1 cellular context compared by ENCODE assay signal in the genomic region with DNA sequence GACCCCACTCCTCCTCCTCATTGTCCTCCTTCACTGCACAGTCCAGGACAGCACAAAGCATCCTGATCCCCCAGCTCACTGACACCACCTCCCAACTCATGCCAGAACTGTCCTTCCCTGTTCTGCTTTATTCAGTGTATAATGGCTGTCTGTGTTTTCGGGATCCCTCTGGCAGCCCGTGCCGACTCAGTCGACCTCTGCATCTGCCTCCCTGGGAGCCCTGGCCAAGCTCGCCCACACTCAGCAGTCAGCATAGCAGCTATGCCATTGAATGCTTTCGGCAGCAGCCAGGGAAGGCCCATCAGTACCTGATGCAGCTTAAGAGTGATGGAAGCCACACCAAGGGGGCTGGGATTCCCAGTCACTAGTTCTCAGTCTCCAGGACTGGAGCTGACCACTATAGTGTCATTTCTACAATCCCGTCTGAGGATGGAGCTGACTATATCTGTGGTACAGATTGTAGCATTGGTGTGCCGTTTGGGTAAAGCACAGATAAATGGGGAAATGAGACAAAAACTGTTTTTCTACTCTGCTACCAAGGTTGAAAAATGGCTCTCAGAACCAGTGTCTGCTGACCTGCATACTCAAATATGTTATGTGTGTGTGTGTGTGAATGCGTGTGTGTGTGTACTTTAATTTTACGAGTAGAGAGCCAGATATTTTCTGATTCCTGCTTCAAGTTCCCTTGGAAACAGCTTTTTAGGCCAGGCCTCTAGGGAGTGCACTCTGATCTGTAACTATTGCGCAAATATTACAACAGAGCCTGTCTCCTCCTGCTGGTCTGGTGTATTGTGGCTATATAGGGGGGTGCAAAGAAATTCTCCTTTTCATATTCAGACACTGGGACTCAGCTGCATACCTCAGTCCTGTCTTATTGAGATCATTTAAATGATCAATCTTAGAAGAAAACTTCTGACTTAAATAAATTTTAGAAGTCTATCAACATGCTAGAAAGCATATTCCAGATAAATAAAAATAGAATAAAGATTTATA.
TF ChIP-seq lines count a peak whose summit lies in the region.

No MANE protein-coding gene starts in this region.

TF ChIP-seq in HepG2, 621 proteins besides CTCF, POLR2A, EP300 and RAD21 (continued from another document and continues in another):
- TF ChIP-seq, protein P1, sequence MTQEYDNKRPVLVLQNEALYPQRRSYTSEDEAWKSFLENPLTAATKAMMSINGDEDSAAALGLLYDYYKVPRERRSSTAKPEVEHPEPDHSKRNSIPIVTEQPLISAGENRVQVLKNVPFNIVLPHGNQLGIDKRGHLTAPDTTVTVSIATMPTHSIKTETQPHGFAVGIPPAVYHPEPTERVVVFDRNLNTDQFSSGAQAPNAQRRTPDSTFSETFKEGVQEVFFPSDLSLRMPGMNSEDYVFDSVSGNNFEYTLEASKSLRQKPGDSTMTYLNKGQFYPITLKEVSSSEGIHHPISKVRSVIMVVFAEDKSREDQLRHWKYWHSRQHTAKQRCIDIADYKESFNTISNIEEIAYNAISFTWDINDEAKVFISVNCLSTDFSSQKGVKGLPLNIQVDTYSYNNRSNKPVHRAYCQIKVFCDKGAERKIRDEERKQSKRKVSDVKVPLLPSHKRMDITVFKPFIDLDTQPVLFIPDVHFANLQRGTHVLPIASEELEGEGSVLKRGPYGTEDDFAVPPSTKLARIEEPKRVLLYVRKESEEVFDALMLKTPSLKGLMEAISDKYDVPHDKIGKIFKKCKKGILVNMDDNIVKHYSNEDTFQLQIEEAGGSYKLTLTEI (CRISPR knock-in tag; conservative IDR thresholded peaks at IDR 0.05): no peak
- TF ChIP-seq JUNB (CRISPR knock-in tag; IDR thresholded peaks at IDR 0.05; ENCODE audit: borderline replicate concordance) (no peak), ZIK1 (CRISPR knock-in tag; IDR thresholded peaks at IDR 0.05; ENCODE audit: borderline replicate concordance, low read depth) (no peak), ZNF841 (CRISPR knock-in tag; IDR thresholded peaks at IDR 0.05; ENCODE audit: borderline replicate concordance) (no peak), HMG20B (CRISPR knock-in tag; conservative IDR thresholded peaks at IDR 0.05) (no peak), ZNF446 (CRISPR knock-in tag; IDR thresholded peaks at IDR 0.05) (no peak), ZNF20 (CRISPR knock-in tag; IDR thresholded peaks at IDR 0.05) (no peak), ZNF335 (CRISPR knock-in tag; IDR thresholded peaks at IDR 0.05) (no peak), ZNF564 (CRISPR knock-in tag; IDR thresholded peaks at IDR 0.05) (no peak), ZMAT3 (CRISPR knock-in tag; conservative IDR thresholded peaks at IDR 0.05) (no peak), ZFP36L1 (CRISPR knock-in tag; IDR thresholded peaks at IDR 0.05) (no peak), SOX13 (IDR thresholded peaks at IDR 0.05) (no peak), SOX13 (CRISPR knock-in tag; conservative IDR thresholded peaks at IDR 0.05 in 1 of 2, IDR thresholded peaks at IDR 0.05 in 1 of 2) (peak in 1 of 2 experiments; percentile 62; a peak in 2 of 4 replicates), KDM1A (CRISPR knock-in tag; IDR thresholded peaks at IDR 0.05) (no peak), CAMTA2 (CRISPR knock-in tag; IDR thresholded peaks at IDR 0.05; ENCODE audit: borderline replicate concordance) (no peak), SIN3A (IDR thresholded peaks at IDR 0.05; ENCODE audit: borderline replicate concordance, low read depth, low read length) (no peak), CBX2 (IDR thresholded peaks at IDR 0.05; ENCODE audit: low read depth, low read length) (no peak), CBX2 (CRISPR knock-in tag; IDR thresholded peaks at IDR 0.05; ENCODE audit: low read depth) (no peak), ZNF772 (CRISPR knock-in tag; IDR thresholded peaks at IDR 0.05) (no peak), NFRKB (IDR thresholded peaks at IDR 0.05) (no peak), PAWR (CRISPR knock-in tag; IDR thresholded peaks at IDR 0.05; ENCODE audit: borderline replicate concordance) (no peak), KLF16 (CRISPR knock-in tag; IDR thresholded peaks at IDR 0.05) (no peak), NONO (IDR thresholded peaks at IDR 0.05) (no peak), NONO (CRISPR knock-in tag; conservative IDR thresholded peaks at IDR 0.05) (no peak; the same call in 1 of the 2 replicates), KLF15 (CRISPR knock-in tag; IDR thresholded peaks at IDR 0.05; ENCODE audit: borderline replicate concordance) (no peak), NPAS2 (CRISPR knock-in tag; IDR thresholded peaks at IDR 0.05; ENCODE audit: borderline replicate concordance) (no peak), HNF4A (CRISPR knock-in tag; IDR thresholded peaks at IDR 0.05) (peak; percentile 85)
- TF ChIP-seq, protein P2, sequence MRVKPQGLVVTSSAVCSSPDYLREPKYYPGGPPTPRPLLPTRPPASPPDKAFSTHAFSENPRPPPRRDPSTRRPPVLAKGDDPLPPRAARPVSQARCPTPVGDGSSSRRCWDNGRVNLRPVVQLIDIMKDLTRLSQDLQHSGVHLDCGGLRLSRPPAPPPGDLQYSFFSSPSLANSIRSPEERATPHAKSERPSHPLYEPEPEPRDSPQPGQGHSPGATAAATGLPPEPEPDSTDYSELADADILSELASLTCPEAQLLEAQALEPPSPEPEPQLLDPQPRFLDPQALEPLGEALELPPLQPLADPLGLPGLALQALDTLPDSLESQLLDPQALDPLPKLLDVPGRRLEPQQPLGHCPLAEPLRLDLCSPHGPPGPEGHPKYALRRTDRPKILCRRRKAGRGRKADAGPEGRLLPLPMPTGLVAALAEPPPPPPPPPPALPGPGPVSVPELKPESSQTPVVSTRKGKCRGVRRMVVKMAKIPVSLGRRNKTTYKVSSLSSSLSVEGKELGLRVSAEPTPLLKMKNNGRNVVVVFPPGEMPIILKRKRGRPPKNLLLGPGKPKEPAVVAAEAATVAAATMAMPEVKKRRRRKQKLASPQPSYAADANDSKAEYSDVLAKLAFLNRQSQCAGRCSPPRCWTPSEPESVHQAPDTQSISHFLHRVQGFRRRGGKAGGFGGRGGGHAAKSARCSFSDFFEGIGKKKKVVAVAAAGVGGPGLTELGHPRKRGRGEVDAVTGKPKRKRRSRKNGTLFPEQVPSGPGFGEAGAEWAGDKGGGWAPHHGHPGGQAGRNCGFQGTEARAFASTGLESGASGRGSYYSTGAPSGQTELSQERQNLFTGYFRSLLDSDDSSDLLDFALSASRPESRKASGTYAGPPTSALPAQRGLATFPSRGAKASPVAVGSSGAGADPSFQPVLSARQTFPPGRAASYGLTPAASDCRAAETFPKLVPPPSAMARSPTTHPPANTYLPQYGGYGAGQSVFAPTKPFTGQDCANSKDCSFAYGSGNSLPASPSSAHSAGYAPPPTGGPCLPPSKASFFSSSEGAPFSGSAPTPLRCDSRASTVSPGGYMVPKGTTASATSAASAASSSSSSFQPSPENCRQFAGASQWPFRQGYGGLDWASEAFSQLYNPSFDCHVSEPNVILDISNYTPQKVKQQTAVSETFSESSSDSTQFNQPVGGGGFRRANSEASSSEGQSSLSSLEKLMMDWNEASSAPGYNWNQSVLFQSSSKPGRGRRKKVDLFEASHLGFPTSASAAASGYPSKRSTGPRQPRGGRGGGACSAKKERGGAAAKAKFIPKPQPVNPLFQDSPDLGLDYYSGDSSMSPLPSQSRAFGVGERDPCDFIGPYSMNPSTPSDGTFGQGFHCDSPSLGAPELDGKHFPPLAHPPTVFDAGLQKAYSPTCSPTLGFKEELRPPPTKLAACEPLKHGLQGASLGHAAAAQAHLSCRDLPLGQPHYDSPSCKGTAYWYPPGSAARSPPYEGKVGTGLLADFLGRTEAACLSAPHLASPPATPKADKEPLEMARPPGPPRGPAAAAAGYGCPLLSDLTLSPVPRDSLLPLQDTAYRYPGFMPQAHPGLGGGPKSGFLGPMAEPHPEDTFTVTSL (CRISPR knock-in tag; IDR thresholded peaks at IDR 0.05; ENCODE audit: borderline replicate concordance): no peak
- TF ChIP-seq, protein P3, sequence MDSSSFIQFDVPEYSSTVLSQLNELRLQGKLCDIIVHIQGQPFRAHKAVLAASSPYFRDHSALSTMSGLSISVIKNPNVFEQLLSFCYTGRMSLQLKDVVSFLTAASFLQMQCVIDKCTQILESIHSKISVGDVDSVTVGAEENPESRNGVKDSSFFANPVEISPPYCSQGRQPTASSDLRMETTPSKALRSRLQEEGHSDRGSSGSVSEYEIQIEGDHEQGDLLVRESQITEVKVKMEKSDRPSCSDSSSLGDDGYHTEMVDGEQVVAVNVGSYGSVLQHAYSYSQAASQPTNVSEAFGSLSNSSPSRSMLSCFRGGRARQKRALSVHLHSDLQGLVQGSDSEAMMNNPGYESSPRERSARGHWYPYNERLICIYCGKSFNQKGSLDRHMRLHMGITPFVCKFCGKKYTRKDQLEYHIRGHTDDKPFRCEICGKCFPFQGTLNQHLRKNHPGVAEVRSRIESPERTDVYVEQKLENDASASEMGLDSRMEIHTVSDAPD (CRISPR knock-in tag; IDR thresholded peaks at IDR 0.05): no peak
- TF ChIP-seq, protein P4, sequence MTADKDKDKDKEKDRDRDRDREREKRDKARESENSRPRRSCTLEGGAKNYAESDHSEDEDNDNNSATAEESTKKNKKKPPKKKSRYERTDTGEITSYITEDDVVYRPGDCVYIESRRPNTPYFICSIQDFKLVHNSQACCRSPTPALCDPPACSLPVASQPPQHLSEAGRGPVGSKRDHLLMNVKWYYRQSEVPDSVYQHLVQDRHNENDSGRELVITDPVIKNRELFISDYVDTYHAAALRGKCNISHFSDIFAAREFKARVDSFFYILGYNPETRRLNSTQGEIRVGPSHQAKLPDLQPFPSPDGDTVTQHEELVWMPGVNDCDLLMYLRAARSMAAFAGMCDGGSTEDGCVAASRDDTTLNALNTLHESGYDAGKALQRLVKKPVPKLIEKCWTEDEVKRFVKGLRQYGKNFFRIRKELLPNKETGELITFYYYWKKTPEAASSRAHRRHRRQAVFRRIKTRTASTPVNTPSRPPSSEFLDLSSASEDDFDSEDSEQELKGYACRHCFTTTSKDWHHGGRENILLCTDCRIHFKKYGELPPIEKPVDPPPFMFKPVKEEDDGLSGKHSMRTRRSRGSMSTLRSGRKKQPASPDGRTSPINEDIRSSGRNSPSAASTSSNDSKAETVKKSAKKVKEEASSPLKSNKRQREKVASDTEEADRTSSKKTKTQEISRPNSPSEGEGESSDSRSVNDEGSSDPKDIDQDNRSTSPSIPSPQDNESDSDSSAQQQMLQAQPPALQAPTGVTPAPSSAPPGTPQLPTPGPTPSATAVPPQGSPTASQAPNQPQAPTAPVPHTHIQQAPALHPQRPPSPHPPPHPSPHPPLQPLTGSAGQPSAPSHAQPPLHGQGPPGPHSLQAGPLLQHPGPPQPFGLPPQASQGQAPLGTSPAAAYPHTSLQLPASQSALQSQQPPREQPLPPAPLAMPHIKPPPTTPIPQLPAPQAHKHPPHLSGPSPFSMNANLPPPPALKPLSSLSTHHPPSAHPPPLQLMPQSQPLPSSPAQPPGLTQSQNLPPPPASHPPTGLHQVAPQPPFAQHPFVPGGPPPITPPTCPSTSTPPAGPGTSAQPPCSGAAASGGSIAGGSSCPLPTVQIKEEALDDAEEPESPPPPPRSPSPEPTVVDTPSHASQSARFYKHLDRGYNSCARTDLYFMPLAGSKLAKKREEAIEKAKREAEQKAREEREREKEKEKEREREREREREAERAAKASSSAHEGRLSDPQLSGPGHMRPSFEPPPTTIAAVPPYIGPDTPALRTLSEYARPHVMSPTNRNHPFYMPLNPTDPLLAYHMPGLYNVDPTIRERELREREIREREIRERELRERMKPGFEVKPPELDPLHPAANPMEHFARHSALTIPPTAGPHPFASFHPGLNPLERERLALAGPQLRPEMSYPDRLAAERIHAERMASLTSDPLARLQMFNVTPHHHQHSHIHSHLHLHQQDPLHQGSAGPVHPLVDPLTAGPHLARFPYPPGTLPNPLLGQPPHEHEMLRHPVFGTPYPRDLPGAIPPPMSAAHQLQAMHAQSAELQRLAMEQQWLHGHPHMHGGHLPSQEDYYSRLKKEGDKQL (CRISPR knock-in tag; IDR thresholded peaks at IDR 0.05; ENCODE audit: low read depth): no peak
- TF ChIP-seq, protein P5, sequence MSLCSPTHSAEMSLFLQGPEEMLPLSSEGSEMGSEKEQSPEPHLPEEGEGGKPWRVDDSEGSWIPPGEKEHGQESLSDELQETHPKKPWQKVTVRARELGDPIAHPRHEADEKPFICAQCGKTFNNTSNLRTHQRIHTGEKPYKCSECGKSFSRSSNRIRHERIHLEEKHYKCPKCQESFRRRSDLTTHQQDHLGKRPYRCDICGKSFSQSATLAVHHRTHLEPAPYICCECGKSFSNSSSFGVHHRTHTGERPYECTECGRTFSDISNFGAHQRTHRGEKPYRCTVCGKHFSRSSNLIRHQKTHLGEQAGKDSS (CRISPR knock-in tag; IDR thresholded peaks at IDR 0.05; ENCODE audit: borderline replicate concordance, low read depth): no peak
